In genomic region chr12:84502907-84503787, GRCh38 we compare ENCODE assay signal across 8 cellular contexts.
DNase-seq lines count a peak whose midpoint lies in the region; ATAC-seq, FAIRE-seq and TF ChIP-seq lines count a peak whose summit lies in the region.

No MANE protein-coding gene starts in this region.

- 51 to 58% methylated on average over 4 of the region's 4 CpGs for WGBS in thyroid gland, 2 donors

- no peaks in the 10 kb centered on the region for H3K79me2 ChIP-seq in astrocyte (ENCODE audit: insufficient read depth, low read length)

- no peaks in the 10 kb centered on the region for H3K36me3 Mint-ChIP-seq in astrocyte (ENCODE audit: low read depth, unreplicated experiment)

- H3K4me2 ChIP-seq in astrocyte (ENCODE audit: low read length), result no peak overlapping the region

- intact Hi-C loops in thyroid gland (cut with DNase I), result no loop called here

- no peaks in the 10 kb centered on the region for H3K4me1 ChIP-seq in astrocyte (ENCODE audit: insufficient read depth, low read length)
- H3K4me1 ChIP-seq in thyroid gland, result no peaks in the 10 kb centered on the region

- ATAC-seq in HG02884 (IDR thresholded peaks at IDR 0.05; ENCODE audit: unreplicated experiment), result peak; percentile 90
- ATAC-seq in omental fat pad (ENCODE audit: low FRiP score), result no peak

- no peak overlapping the region for H3K27ac Mint-ChIP-seq in astrocyte (ENCODE audit: unreplicated experiment)

- no peaks in the 10 kb centered on the region for H3K9me3 Mint-ChIP-seq in astrocyte (ENCODE audit: unreplicated experiment)

- DNase-seq in GM18507 (ENCODE audit: extremely low spot score, insufficient read length, low read depth) (peak; percentile 0), NCI-H1930 (lab: John Stamatoyannopoulos, UW) (peak; percentile 2 to 11), astrocyte (ENCODE audit: low read depth) (peak; percentile 16), inferior parietal cortex (ENCODE audit: extremely low spot score) (peak; percentile 77), thyroid gland (peak; percentile 60), omental fat pad (ENCODE audit: low spot score) (no peak)

- no peak overlapping the region for H3K4me3 ChIP-seq in astrocyte (ENCODE audit: insufficient read depth, low read depth, low read length)
- no peak overlapping the region for H3K4me3 ChIP-seq in thyroid gland (replicated peaks in 1 of 3)

- H3K27ac ChIP-seq in C4-2B, result no peak overlapping the region
- no peak overlapping the region for H3K27ac ChIP-seq in astrocyte (ENCODE audit: low read depth, low read length)
- no peak overlapping the region for H3K27ac ChIP-seq in thyroid gland

- no peak overlapping the region for H3K4me3 Mint-ChIP-seq in astrocyte (ENCODE audit: unreplicated experiment)

- H3K36me3 ChIP-seq in astrocyte (ENCODE audit: insufficient read depth, low read length), result no peaks in the 10 kb centered on the region
- H3K36me3 ChIP-seq in thyroid gland, result no peaks in the 10 kb centered on the region

- no peak for FAIRE-seq in GM18507 (lab: Jason Lieb, UNC)
- peak; percentile 65 for FAIRE-seq in astrocyte (lab: Jason Lieb, UNC)

- H3K9me3 ChIP-seq in astrocyte (ENCODE audit: insufficient read depth, low read depth, low read length) (no peaks in the 10 kb centered on the region), thyroid gland (no peaks in the 10 kb centered on the region)

- no peaks in the 10 kb centered on the region for H3K27me3 Mint-ChIP-seq in astrocyte (ENCODE audit: low read depth, unreplicated experiment)

- H3K4me1 Mint-ChIP-seq in astrocyte (ENCODE audit: low read depth, unreplicated experiment), result no peaks in the 10 kb centered on the region

- H3K27me3 ChIP-seq in astrocyte (ENCODE audit: insufficient read depth, low read length), result no peaks in the 10 kb centered on the region
- no peaks in the 10 kb centered on the region for H3K27me3 ChIP-seq in thyroid gland

- H2AFZ ChIP-seq in astrocyte (ENCODE audit: low read depth, low read length), result peak overlapping the region; percentile 12

- H4K20me1 ChIP-seq in astrocyte (ENCODE audit: insufficient read depth, low read length), result no peaks in the 10 kb centered on the region

- peak; percentile 85 for TF ChIP-seq CTCF in C4-2B (conservative IDR thresholded peaks at IDR 0.05)
- peak; percentile 70 for TF ChIP-seq CTCF in astrocyte (IDR thresholded peaks at IDR 0.05; ENCODE audit: insufficient read depth, low read depth, low read length)
- peak; percentile 11 to 64 (median 50) for TF ChIP-seq CTCF in thyroid gland (IDR thresholded peaks at IDR 0.05)
- TF ChIP-seq CTCF in omental fat pad (IDR thresholded peaks at IDR 0.05), result no peak

- no peak overlapping the region for H3K9ac ChIP-seq in astrocyte (ENCODE audit: low read length)

- TF ChIP-seq POLR2A in thyroid gland (IDR thresholded peaks at IDR 0.05), result no peak

Comparison
In these comparisons a context has a peak if more than half of its experiments do, and no peak if none do; other contexts are left out.
1. CTCF ChIP-seq: peak in C4-2B (single experiment), astrocyte (single experiment) and thyroid gland (6 of 6); none in omental fat pad (0 of 3).